Comparison of ENCODE assay signal across 1 cellular context in the genomic region with DNA sequence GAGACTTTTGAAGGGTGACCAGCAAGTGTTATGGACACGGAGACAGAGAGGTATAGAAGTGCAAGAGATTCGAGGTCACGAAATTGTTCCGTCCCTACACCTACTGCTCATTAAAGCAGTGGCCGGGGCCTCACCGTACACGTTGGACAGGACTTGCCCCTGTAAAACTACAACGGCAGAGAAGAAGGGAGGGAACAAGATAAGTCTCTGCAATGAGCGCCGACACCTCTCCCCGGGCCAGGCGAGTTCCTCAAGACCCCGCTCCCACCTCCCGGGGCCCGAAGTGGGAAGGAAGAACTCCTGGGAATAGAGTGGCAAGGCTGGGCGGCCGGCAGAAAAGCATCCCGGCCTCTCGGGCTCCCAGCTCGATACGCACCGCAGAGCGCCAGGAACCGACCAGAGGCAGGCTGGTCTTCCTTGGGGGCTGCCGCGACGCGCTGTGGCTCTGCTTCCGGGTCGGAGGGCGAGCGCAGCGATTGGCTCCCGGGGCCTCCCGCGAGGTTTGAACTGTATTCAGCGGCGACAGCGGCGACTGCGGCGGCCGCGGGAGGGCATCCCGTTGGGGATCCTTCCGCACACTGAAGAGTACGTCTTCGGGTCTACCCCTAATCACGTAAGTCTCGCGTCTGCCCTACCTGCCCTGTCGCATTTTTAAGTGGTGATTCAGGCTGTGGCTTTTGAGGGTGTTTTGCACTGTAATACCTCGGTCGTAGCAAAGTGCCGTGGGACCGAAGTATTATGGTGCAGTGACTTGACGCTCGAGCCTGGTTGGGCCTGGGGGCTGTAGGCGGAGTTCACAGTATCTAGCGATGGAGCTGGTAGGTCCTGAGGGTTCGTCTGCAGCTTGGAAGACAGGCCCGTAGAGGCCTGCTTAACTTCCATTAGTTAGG.
TF ChIP-seq lines count a peak whose summit lies in the region.

TSS of gene NUP37 (minus strand) at position 441 of the 890 bp plus-strand sequence. CDS start 1,596 bp downstream, outside the sequence.
A gene with protein sequence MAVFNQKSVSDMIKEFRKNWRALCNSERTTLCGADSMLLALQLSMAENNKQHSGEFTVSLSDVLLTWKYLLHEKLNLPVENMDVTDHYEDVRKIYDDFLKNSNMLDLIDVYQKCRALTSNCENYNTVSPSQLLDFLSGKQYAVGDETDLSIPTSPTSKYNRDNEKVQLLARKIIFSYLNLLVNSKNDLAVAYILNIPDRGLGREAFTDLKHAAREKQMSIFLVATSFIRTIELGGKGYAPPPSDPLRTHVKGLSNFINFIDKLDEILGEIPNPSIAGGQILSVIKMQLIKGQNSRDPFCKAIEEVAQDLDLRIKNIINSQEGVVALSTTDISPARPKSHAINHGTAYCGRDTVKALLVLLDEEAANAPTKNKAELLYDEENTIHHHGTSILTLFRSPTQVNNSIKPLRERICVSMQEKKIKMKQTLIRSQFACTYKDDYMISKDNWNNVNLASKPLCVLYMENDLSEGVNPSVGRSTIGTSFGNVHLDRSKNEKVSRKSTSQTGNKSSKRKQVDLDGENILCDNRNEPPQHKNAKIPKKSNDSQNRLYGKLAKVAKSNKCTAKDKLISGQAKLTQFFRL (plus strand): TSS at position 510 of the 890 bp plus-strand sequence. CDS start 3,706 bp downstream, outside the sequence.

TF ChIP-seq in HepG2, 621 proteins besides CTCF, POLR2A, EP300 and RAD21 (continues in another document):
- TF ChIP-seq GLMP (CRISPR knock-in tag; IDR thresholded peaks at IDR 0.05; ENCODE audit: borderline replicate concordance) = no peak
- no peak for TF ChIP-seq ATRX (CRISPR knock-in tag; IDR thresholded peaks at IDR 0.05; ENCODE audit: borderline replicate concordance)
- no peak for TF ChIP-seq ZNF24 (IDR thresholded peaks at IDR 0.05)
- TF ChIP-seq, protein P1, sequence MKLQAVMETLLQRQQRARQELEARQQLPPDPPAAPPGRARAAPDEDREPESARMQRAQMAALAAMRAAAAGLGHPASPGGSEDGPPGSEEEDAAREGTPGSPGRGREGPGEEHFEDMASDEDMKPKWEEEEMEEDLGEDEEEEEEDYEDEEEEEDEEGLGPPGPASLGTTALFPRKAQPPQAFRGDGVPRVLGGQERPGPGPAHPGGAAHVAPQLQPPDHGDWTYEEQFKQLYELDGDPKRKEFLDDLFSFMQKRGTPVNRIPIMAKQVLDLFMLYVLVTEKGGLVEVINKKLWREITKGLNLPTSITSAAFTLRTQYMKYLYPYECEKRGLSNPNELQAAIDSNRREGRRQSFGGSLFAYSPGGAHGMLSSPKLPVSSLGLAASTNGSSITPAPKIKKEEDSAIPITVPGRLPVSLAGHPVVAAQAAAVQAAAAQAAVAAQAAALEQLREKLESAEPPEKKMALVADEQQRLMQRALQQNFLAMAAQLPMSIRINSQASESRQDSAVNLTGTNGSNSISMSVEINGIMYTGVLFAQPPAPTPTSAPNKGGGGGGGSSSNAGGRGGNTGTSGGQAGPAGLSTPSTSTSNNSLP (IDR thresholded peaks at IDR 0.05; ENCODE audit: low read depth, low read length) = no peak
- TF ChIP-seq SRSF4 (IDR thresholded peaks at IDR 0.05; ENCODE audit: low read depth, low read length, poor library complexity, severe bottlenecking) = no peak
- TF ChIP-seq, protein P2, sequence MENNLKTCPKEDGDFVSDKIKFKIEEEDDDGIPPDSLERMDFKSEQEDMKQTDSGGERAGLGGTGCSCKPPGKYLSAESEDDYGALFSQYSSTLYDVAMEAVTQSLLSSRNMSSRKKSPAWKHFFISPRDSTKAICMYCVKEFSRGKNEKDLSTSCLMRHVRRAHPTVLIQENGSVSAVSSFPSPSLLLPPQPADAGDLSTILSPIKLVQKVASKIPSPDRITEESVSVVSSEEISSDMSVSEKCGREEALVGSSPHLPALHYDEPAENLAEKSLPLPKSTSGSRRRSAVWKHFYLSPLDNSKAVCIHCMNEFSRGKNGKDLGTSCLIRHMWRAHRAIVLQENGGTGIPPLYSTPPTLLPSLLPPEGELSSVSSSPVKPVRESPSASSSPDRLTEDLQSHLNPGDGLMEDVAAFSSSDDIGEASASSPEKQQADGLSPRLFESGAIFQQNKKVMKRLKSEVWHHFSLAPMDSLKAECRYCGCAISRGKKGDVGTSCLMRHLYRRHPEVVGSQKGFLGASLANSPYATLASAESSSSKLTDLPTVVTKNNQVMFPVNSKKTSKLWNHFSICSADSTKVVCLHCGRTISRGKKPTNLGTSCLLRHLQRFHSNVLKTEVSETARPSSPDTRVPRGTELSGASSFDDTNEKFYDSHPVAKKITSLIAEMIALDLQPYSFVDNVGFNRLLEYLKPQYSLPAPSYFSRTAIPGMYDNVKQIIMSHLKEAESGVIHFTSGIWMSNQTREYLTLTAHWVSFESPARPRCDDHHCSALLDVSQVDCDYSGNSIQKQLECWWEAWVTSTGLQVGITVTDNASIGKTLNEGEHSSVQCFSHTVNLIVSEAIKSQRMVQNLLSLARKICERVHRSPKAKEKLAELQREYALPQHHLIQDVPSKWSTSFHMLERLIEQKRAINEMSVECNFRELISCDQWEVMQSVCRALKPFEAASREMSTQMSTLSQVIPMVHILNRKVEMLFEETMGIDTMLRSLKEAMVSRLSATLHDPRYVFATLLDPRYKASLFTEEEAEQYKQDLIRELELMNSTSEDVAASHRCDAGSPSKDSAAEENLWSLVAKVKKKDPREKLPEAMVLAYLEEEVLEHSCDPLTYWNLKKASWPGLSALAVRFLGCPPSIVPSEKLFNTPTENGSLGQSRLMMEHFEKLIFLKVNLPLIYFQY (CRISPR knock-in tag; IDR thresholded peaks at IDR 0.05; ENCODE audit: borderline replicate concordance) = no peak
- no peak for TF ChIP-seq ZNF484 (CRISPR knock-in tag; IDR thresholded peaks at IDR 0.05; ENCODE audit: borderline replicate concordance, low read depth)
- TF ChIP-seq ZNF616 (CRISPR knock-in tag; IDR thresholded peaks at IDR 0.05; ENCODE audit: low read depth) = no peak
- peak; percentile 73; the same call in 1 of the 2 replicates for TF ChIP-seq KAT7 (CRISPR knock-in tag; IDR thresholded peaks at IDR 0.05; ENCODE audit: borderline replicate concordance)
- no peak for TF ChIP-seq GTF3A (CRISPR knock-in tag; conservative IDR thresholded peaks at IDR 0.05)
- TF ChIP-seq XBP1 (CRISPR knock-in tag; IDR thresholded peaks at IDR 0.05) = no peak
- TF ChIP-seq ZNF674 (CRISPR knock-in tag; IDR thresholded peaks at IDR 0.05; ENCODE audit: low read depth) = 0 out of 2 replicates have a peak, but pooled peaks have one; percentile 45
- peak; percentile 71 for TF ChIP-seq SP4 (CRISPR knock-in tag; IDR thresholded peaks at IDR 0.05)
- TF ChIP-seq ZNF777 (CRISPR knock-in tag; IDR thresholded peaks at IDR 0.05) = no peak
- TF ChIP-seq ZNF431 (CRISPR knock-in tag; IDR thresholded peaks at IDR 0.05; ENCODE audit: borderline replicate concordance, low read depth) = peak; percentile 31; the same call in 1 of the 2 replicates
- TF ChIP-seq, protein P3, sequence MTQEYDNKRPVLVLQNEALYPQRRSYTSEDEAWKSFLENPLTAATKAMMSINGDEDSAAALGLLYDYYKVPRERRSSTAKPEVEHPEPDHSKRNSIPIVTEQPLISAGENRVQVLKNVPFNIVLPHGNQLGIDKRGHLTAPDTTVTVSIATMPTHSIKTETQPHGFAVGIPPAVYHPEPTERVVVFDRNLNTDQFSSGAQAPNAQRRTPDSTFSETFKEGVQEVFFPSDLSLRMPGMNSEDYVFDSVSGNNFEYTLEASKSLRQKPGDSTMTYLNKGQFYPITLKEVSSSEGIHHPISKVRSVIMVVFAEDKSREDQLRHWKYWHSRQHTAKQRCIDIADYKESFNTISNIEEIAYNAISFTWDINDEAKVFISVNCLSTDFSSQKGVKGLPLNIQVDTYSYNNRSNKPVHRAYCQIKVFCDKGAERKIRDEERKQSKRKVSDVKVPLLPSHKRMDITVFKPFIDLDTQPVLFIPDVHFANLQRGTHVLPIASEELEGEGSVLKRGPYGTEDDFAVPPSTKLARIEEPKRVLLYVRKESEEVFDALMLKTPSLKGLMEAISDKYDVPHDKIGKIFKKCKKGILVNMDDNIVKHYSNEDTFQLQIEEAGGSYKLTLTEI (CRISPR knock-in tag; conservative IDR thresholded peaks at IDR 0.05) = no peak
- TF ChIP-seq TOE1 (CRISPR knock-in tag; IDR thresholded peaks at IDR 0.05) = no peak
- TF ChIP-seq ZC3H13 (CRISPR knock-in tag; IDR thresholded peaks at IDR 0.05) = peak; percentile 79; the same call in 1 of the 2 replicates
- peak; percentile 22; the same call in 1 of the 2 replicates for TF ChIP-seq ZBTB25 (CRISPR knock-in tag; IDR thresholded peaks at IDR 0.05)
- no peak for TF ChIP-seq ELK4 (CRISPR knock-in tag; IDR thresholded peaks at IDR 0.05; ENCODE audit: borderline replicate concordance)
- TF ChIP-seq RXRB (CRISPR knock-in tag; IDR thresholded peaks at IDR 0.05; ENCODE audit: borderline replicate concordance) = peak; percentile 40; the same call in 1 of the 2 replicates
- peak; percentile 62; the same call in 1 of the 2 replicates for TF ChIP-seq ZNF792 (CRISPR knock-in tag; IDR thresholded peaks at IDR 0.05)
- TF ChIP-seq, protein P4, sequence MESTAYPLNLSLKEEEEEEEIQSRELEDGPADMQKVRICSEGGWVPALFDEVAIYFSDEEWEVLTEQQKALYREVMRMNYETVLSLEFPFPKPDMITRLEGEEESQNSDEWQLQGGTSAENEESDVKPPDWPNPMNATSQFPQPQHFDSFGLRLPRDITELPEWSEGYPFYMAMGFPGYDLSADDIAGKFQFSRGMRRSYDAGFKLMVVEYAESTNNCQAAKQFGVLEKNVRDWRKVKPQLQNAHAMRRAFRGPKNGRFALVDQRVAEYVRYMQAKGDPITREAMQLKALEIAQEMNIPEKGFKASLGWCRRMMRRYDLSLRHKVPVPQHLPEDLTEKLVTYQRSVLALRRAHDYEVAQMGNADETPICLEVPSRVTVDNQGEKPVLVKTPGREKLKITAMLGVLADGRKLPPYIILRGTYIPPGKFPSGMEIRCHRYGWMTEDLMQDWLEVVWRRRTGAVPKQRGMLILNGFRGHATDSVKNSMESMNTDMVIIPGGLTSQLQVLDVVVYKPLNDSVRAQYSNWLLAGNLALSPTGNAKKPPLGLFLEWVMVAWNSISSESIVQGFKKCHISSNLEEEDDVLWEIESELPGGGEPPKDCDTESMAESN (CRISPR knock-in tag; conservative IDR thresholded peaks at IDR 0.05) = peak; percentile 90
- TF ChIP-seq POLR2AphosphoS2 (IDR thresholded peaks at IDR 0.05; ENCODE audit: low read depth, low read length) = no peak
- TF ChIP-seq GZF1 (CRISPR knock-in tag; IDR thresholded peaks at IDR 0.05) = peak; percentile 81; the same call in 1 of the 2 replicates
- TF ChIP-seq, protein P5, sequence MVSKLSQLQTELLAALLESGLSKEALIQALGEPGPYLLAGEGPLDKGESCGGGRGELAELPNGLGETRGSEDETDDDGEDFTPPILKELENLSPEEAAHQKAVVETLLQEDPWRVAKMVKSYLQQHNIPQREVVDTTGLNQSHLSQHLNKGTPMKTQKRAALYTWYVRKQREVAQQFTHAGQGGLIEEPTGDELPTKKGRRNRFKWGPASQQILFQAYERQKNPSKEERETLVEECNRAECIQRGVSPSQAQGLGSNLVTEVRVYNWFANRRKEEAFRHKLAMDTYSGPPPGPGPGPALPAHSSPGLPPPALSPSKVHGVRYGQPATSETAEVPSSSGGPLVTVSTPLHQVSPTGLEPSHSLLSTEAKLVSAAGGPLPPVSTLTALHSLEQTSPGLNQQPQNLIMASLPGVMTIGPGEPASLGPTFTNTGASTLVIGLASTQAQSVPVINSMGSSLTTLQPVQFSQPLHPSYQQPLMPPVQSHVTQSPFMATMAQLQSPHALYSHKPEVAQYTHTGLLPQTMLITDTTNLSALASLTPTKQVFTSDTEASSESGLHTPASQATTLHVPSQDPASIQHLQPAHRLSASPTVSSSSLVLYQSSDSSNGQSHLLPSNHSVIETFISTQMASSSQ (IDR thresholded peaks at IDR 0.05; ENCODE audit: low read depth) = no peak
- TF ChIP-seq, protein P5 (CRISPR knock-in tag; IDR thresholded peaks at IDR 0.05; ENCODE audit: borderline replicate concordance) = peak; percentile 10; the same call in 1 of the 2 replicates
